1 cellular context compared by ENCODE assay signal in the genomic region with DNA sequence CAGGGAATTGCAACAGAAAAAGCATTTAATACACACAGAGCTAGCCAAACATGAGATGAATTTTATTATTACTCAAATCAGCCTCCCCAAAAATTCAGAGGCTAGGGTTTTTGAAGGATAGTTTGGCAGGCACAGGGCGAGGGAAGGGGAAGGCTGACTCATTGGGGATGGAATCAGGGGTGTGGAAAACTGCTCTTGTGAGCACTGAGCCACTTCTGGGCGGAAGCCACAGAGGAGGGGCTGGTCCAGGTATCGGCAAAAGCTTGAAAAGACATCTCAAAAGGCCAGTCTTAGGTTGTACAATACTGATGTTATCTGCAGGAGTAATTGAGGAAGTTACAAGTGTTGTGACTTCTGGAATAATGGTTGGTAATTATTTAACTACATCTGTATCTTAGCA.
TF ChIP-seq lines count a peak whose summit lies in the region.

No MANE protein-coding gene starts in this region.

TF ChIP-seq in H1, 55 proteins besides CTCF, POLR2A, EP300 and RAD21:
- no peak for TF ChIP-seq TCF12 (IDR thresholded peaks at IDR 0.05; ENCODE audit: low read depth, low read length)
- no peak for TF ChIP-seq CHD2 (IDR thresholded peaks at IDR 0.05; ENCODE audit: low read length)
- TF ChIP-seq MAFK (IDR thresholded peaks at IDR 0.05; ENCODE audit: low read depth, low read length): no peak
- no peak for TF ChIP-seq RNF2 (IDR thresholded peaks at IDR 0.05; ENCODE audit: borderline replicate concordance, low read depth, low read length, missing control alignments, poor library complexity, severe bottlenecking)
- no peak for TF ChIP-seq SP2 (IDR thresholded peaks at IDR 0.05; ENCODE audit: low read length)
- TF ChIP-seq BACH1 (IDR thresholded peaks at IDR 0.05; ENCODE audit: low read length): no peak
- TF ChIP-seq SIRT6 (IDR thresholded peaks at IDR 0.05; ENCODE audit: low read length): no peak
- TF ChIP-seq, protein P1, sequence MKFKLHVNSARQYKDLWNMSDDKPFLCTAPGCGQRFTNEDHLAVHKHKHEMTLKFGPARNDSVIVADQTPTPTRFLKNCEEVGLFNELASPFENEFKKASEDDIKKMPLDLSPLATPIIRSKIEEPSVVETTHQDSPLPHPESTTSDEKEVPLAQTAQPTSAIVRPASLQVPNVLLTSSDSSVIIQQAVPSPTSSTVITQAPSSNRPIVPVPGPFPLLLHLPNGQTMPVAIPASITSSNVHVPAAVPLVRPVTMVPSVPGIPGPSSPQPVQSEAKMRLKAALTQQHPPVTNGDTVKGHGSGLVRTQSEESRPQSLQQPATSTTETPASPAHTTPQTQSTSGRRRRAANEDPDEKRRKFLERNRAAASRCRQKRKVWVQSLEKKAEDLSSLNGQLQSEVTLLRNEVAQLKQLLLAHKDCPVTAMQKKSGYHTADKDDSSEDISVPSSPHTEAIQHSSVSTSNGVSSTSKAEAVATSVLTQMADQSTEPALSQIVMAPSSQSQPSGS (IDR thresholded peaks at IDR 0.05; ENCODE audit: low read length): no peak
- TF ChIP-seq SIX5 (IDR thresholded peaks at IDR 0.05; ENCODE audit: low read depth, low read length): no peak
- no peak for TF ChIP-seq BCL11A (IDR thresholded peaks at IDR 0.05; ENCODE audit: low read depth in 2 of 2, low read length in 2 of 2)
- TF ChIP-seq EZH2 (IDR thresholded peaks at IDR 0.05; ENCODE audit: low read depth, low read length, severe bottlenecking): no peak
- no peak for TF ChIP-seq JUN (IDR thresholded peaks at IDR 0.05; ENCODE audit: low read depth, low read length)
- TF ChIP-seq SRF (IDR thresholded peaks at IDR 0.05; ENCODE audit: low read depth, low read length): no peak
- no peak for TF ChIP-seq ZNF274 (IDR thresholded peaks at IDR 0.05; ENCODE audit: borderline replicate concordance, extremely low read depth, low read length)
- TF ChIP-seq RFX5 (IDR thresholded peaks at IDR 0.05; ENCODE audit: borderline replicate concordance, low read depth, low read length): no peak
- no peak for TF ChIP-seq CBX8 (IDR thresholded peaks at IDR 0.05; ENCODE audit: borderline replicate concordance, low read depth, low read length)
- no peak for TF ChIP-seq SP4 (IDR thresholded peaks at IDR 0.05; ENCODE audit: low read length)
